In genomic region chr15:35440265-35440664, GRCh38 we compare ENCODE assay signal across 22 cellular contexts.
"Had no signal": no experiment of that assay in that cellular context is flagged by ENCODE, and none has a peak within 500 bp of the region (broad histone marks: within the 10 kb centered on the region; RNA-seq: fewer than 3 reads in every experiment).

No MANE protein-coding gene starts in this region.

- H3K9me3 ChIP-seq: neutrophil, sigmoid colon, tibial artery, uterus had no signal

- H3K27ac ChIP-seq: neutrophil, parathyroid adenoma, sigmoid colon, spleen, tibial artery, uterus, WERI-Rb-1 had no signal

- H3K4me1 ChIP-seq: parathyroid adenoma, spleen, uterus had no signal

- H3K79me2 ChIP-seq: parathyroid adenoma had no signal

- ATAC-seq: activated CD4-positive, alpha-beta T cell treated with anti-CD3 and anti-CD28 coated beads for 36 hours; esophagus mucosa; natural killer cell had no signal

- H3K4me3 ChIP-seq: sigmoid colon, spleen, tibial artery, uterus had no signal

- H2AFZ ChIP-seq: parathyroid adenoma had no signal

- DNase-seq: activated CD4-positive, alpha-beta T cell treated with anti-CD3 and anti-CD28 coated beads for 36 hours; activated CD4-positive, alpha-beta T cell treated with anti-CD3 and anti-CD28 coated beads, Interleukin-2, amount 50 U/mL, for 48 hours; activated T-cell treated with anti-CD3 and anti-CD28 coated beads for 4 hours; amygdala; brain microvascular endothelial cell; cortex of kidney; immature natural killer cell; natural killer cell; sigmoid colon; spleen; stimulated activated naive CD4-positive, alpha-beta T cell; substantia nigra; SW 1271; T-helper 2 cell; tibial artery; uterus; WERI-Rb-1 had no signal

- H3K4me3 Mint-ChIP-seq: activated CD4-positive, alpha-beta T cell treated with anti-CD3 and anti-CD28 coated beads for 36 hours; activated naive CD8-positive, alpha-beta T cell; central memory CD8-positive, alpha-beta T cell; immature natural killer cell; natural killer cell had no signal

- H3K9me3 Mint-ChIP-seq: central memory CD8-positive, alpha-beta T cell; natural killer cell had no signal

- H3K4me1 Mint-ChIP-seq: activated CD4-positive, alpha-beta T cell treated with anti-CD3 and anti-CD28 coated beads for 36 hours; central memory CD8-positive, alpha-beta T cell; immature natural killer cell; natural killer cell had no signal

- H3K9ac ChIP-seq: parathyroid adenoma had no signal

- H3K27me3 Mint-ChIP-seq: activated CD4-positive, alpha-beta T cell treated with anti-CD3 and anti-CD28 coated beads for 36 hours; activated naive CD8-positive, alpha-beta T cell; central memory CD8-positive, alpha-beta T cell had no signal

- H3K27me3 ChIP-seq: brain microvascular endothelial cell, neutrophil, sigmoid colon, spleen, tibial artery, uterus had no signal

- H3K36me3 ChIP-seq: brain microvascular endothelial cell, neutrophil, sigmoid colon, tibial artery, uterus, WERI-Rb-1 had no signal
